ENCODE assay signal across 22 cellular contexts in genomic region chr3:142509079-142509478, GRCh38.
DNase-seq lines count a peak whose midpoint lies in the region; ATAC-seq, FAIRE-seq and TF ChIP-seq lines count a peak whose summit lies in the region.
"Had no signal": no experiment of that assay in that cellular context is flagged by ENCODE, and none has a peak within 500 bp of the region (broad histone marks: within the 10 kb centered on the region; RNA-seq: fewer than 3 reads in every experiment).

No MANE protein-coding gene starts in this region.

- no peak overlapping the region for H2BK5ac ChIP-seq in H9 (ENCODE audit: insufficient read length, low read length)

- H3K79me2 ChIP-seq in H9 (ENCODE audit: insufficient read depth, low read length), result no peaks in the 10 kb centered on the region

- H2BK12ac ChIP-seq in H9 (ENCODE audit: insufficient read length, low read depth, low read length), result no peak overlapping the region

- H3K36me3 Mint-ChIP-seq in activated naive CD4-positive, alpha-beta T cell treated with anti-CD3 and anti-CD28 coated beads, Interleukin-2, amount 50 U/mL, for 24 hours, result peaks cover 23% of the 10 kb centered on the region
- H3K36me3 Mint-ChIP-seq in activated T-cell treated with anti-CD3 and anti-CD28 coated beads, Interleukin-2, amount 50 U/mL, for 4 hours (ENCODE audit: insufficient read depth), result peaks cover 30% of the 10 kb centered on the region
- H3K36me3 Mint-ChIP-seq in H9 (ENCODE audit: insufficient read depth in 1 of 3, low read depth in 3 of 3), result peaks cover 7 to 20% (median 13%) of the 10 kb centered on the region in 3 experiments; a peak in 5 of 7 replicates

- H3K27ac ChIP-seq in H9 (ENCODE audit: insufficient read length, low read depth, low read length), result no peak overlapping the region
- H3K27ac ChIP-seq: C4-2B, esophagus muscularis mucosa, gastrocnemius medialis, pancreas, right lobe of liver, testis had no signal

- H2BK20ac ChIP-seq in H9 (ENCODE audit: low read depth, low read length, poor library complexity, severe bottlenecking), result no peak overlapping the region

- H2AFZ ChIP-seq in H9 (ENCODE audit: low read length), result no peak overlapping the region

- no peaks in the 10 kb centered on the region for H3K23me2 ChIP-seq in H9 (ENCODE audit: insufficient read length, low read depth, low read length, poor library complexity, severe bottlenecking)

- no peak overlapping the region for H4K8ac ChIP-seq in H9 (replicated peaks; ENCODE audit: insufficient read length, low read depth, low read length)

- no peaks in the 10 kb centered on the region for H4K20me1 ChIP-seq in H9 (ENCODE audit: control insufficient read depth, insufficient read depth, insufficient read length)

- no peak for DNase-seq in activated naive CD4-positive, alpha-beta T cell treated with Interleukin-2 at 50 U/mL for 16 hours
- no peak for DNase-seq in activated T-cell treated with anti-CD3 and anti-CD28 coated beads, Interleukin-2, amount 50 U/mL, for 4 hours
- DNase-seq in NCI-H748 treated with DMSO at 0.1 percent for 48 hours (lab: John Stamatoyannopoulos, UW) (no peak), H9 (no peak)
- DNase-seq: ACHN, gastrocnemius medialis, HFFc6, mammary epithelial cell, NCI-H1417 treated with DMSO at 0.1 percent for 48 hours, NCI-H2171, NCI-H526 treated with DMSO at 0.1 percent for 48 hours, pancreas, right lobe of liver, testis had no signal

- peak overlapping the region; percentile 80 for H3K4me3 Mint-ChIP-seq in activated naive CD4-positive, alpha-beta T cell treated with anti-CD3 and anti-CD28 coated beads, Interleukin-2, amount 50 U/mL, for 24 hours
- peak overlapping the region; percentile 81 for H3K4me3 Mint-ChIP-seq in activated T-cell treated with anti-CD3 and anti-CD28 coated beads, Interleukin-2, amount 50 U/mL, for 4 hours
- no peak overlapping the region for H3K4me3 Mint-ChIP-seq in H9
- H3K4me3 Mint-ChIP-seq: HFFc6 had no signal

- H3K27me3 Mint-ChIP-seq in activated naive CD4-positive, alpha-beta T cell treated with anti-CD3 and anti-CD28 coated beads, Interleukin-2, amount 50 U/mL, for 24 hours, result no peaks in the 10 kb centered on the region
- no peaks in the 10 kb centered on the region for H3K27me3 Mint-ChIP-seq in activated T-cell treated with anti-CD3 and anti-CD28 coated beads, Interleukin-2, amount 50 U/mL, for 4 hours (ENCODE audit: low read depth)
- H3K27me3 Mint-ChIP-seq in H9 (ENCODE audit: low read depth), result no peaks in the 10 kb centered on the region

- no peak for TF ChIP-seq CTCF in H9 (conservative IDR thresholded peaks at IDR 0.05)

- H2AK5ac ChIP-seq in H9 (ENCODE audit: insufficient read length, low read length), result no peak overlapping the region

- H4K5ac ChIP-seq in H9 (ENCODE audit: insufficient read length, low read depth, low read length), result no peak overlapping the region

- no peak overlapping the region for H3K4ac ChIP-seq in H9 (ENCODE audit: low read depth, low read length)

- no peaks in the 10 kb centered on the region for H3K9me3 Mint-ChIP-seq in activated naive CD4-positive, alpha-beta T cell treated with anti-CD3 and anti-CD28 coated beads, Interleukin-2, amount 50 U/mL, for 24 hours
- H3K9me3 Mint-ChIP-seq in activated T-cell treated with anti-CD3 and anti-CD28 coated beads, Interleukin-2, amount 50 U/mL, for 4 hours, result no peaks in the 10 kb centered on the region
- no peaks in the 10 kb centered on the region for H3K9me3 Mint-ChIP-seq in H9
- H3K9me3 Mint-ChIP-seq: HFFc6 had no signal

- H3K79me1 ChIP-seq in H9 (ENCODE audit: insufficient read depth, low read depth, low read length, poor library complexity, severe bottlenecking), result no peaks in the 10 kb centered on the region

- H3T11ph ChIP-seq in H9 (ENCODE audit: low read length), result no peak overlapping the region

- no peak overlapping the region for H2BK120ac ChIP-seq in H9 (ENCODE audit: low read depth, low read length, poor library complexity, severe bottlenecking)

- no peak overlapping the region for H3K14ac ChIP-seq in H9 (ENCODE audit: insufficient read depth, low read length)

- no peak overlapping the region for H3K4me2 ChIP-seq in H9 (ENCODE audit: insufficient read depth, insufficient read length, low read length)

- no peak overlapping the region for H3K18ac ChIP-seq in H9 (ENCODE audit: insufficient read length, low read depth, low read length)

- no peak overlapping the region for H3K56ac ChIP-seq in H9 (ENCODE audit: insufficient read length, low read depth, low read length)

- H4K91ac ChIP-seq in H9 (ENCODE audit: insufficient read length, low read depth, low read length), result no peak overlapping the region

- no peak overlapping the region for H2BK15ac ChIP-seq in H9 (ENCODE audit: low read depth, low read length)

- no peak for ATAC-seq in activated T-cell treated with anti-CD3 and anti-CD28 coated beads, Interleukin-2, amount 50 U/mL, for 4 hours
- ATAC-seq in HG03565 (IDR thresholded peaks at IDR 0.05; ENCODE audit: unreplicated experiment) (no peak), GM18498 (IDR thresholded peaks at IDR 0.05; ENCODE audit: unreplicated experiment) (no peak)
- ATAC-seq: gastrocnemius medialis, pancreas, right lobe of liver had no signal

- H3K27me3 ChIP-seq in H9 (ENCODE audit: insufficient read depth, low read length), result no peaks in the 10 kb centered on the region
- H3K27me3 ChIP-seq: esophagus muscularis mucosa, gastrocnemius medialis, pancreas, right lobe of liver, testis had no signal

- H3K27ac Mint-ChIP-seq in activated naive CD4-positive, alpha-beta T cell treated with anti-CD3 and anti-CD28 coated beads, Interleukin-2, amount 50 U/mL, for 24 hours, result peak overlapping the region; percentile 95
- H3K27ac Mint-ChIP-seq in H9, result no peak overlapping the region
- H3K27ac Mint-ChIP-seq: HFFc6 had no signal

- WGBS in H9 (ENCODE audit: extremely low coverage, insufficient read length, low lambda C conversion rate), result no CpG with 5 or more reads among the region's 3 CpGs

- FAIRE-seq in endometrium (lab: Jason Lieb, UNC), result peak; percentile 4
- FAIRE-seq: astrocyte, pancreas, TTC549 had no signal

- no peaks in the 10 kb centered on the region for H3K4me1 ChIP-seq in H9 (ENCODE audit: insufficient read depth, low read length)
- H3K4me1 ChIP-seq: esophagus muscularis mucosa, gastrocnemius medialis, pancreas, right lobe of liver, testis had no signal

- no peak overlapping the region for H3K9ac ChIP-seq in H9 (ENCODE audit: extremely low read depth, insufficient read length, low read length)

- H3K23ac ChIP-seq in H9 (ENCODE audit: insufficient read length, low read depth, low read length), result no peak overlapping the region

- peaks cover 23% of the 10 kb centered on the region for H3K4me1 Mint-ChIP-seq in activated naive CD4-positive, alpha-beta T cell treated with anti-CD3 and anti-CD28 coated beads, Interleukin-2, amount 50 U/mL, for 24 hours
- peaks cover 4% of the 10 kb centered on the region for H3K4me1 Mint-ChIP-seq in activated T-cell treated with anti-CD3 and anti-CD28 coated beads, Interleukin-2, amount 50 U/mL, for 4 hours (ENCODE audit: low read depth)
- no peaks in the 10 kb centered on the region for H3K4me1 Mint-ChIP-seq in H9

- no peaks in the 10 kb centered on the region for H3K9me3 ChIP-seq in H9 (ENCODE audit: control insufficient read depth, low read depth, low read length)
- H3K9me3 ChIP-seq: esophagus muscularis mucosa, gastrocnemius medialis, pancreas, right lobe of liver, testis had no signal

Comparison
In these comparisons a context has a peak if more than half of its experiments do, and no peak if none do; other contexts are left out.
1. H3K4me3 Mint-ChIP-seq: peak in activated naive CD4-positive, alpha-beta T cell treated with anti-CD3 and anti-CD28 coated beads, Interleukin-2, amount 50 U/mL, for 24 hours (single experiment) and activated T-cell treated with anti-CD3 and anti-CD28 coated beads, Interleukin-2, amount 50 U/mL, for 4 hours (single experiment); none in H9 (0 of 2).